In genomic region chr4:25104561-25104960, GRCh38 we compare ENCODE assay signal across 29 cellular contexts.
"Had no signal": no experiment of that assay in that cellular context is flagged by ENCODE, and none has a peak within 500 bp of the region (broad histone marks: within the 10 kb centered on the region; RNA-seq: fewer than 3 reads in every experiment).

No MANE protein-coding gene starts in this region.

- H3K4me3 ChIP-seq: adrenal gland, body of pancreas, colonic mucosa, dorsolateral prefrontal cortex, lower lobe of right lung, skin epidermis, thoracic aorta had no signal

- H3K36me3 Mint-ChIP-seq: stimulated activated effector memory CD8-positive, alpha-beta T cell treated with anti-CD3 and anti-CD28 coated beads, Interleukin-12 subunit alpha, Interleukin-12 subunit beta, amount 100 ng/mL, for 72 hours had no signal

- H3K9me3 ChIP-seq: adrenal gland, body of pancreas, colonic mucosa, lower lobe of right lung, thoracic aorta had no signal

- H3K27me3 ChIP-seq: body of pancreas, colonic mucosa, dorsolateral prefrontal cortex had no signal

- DNase-seq: activated CD4-positive, alpha-beta T cell treated with anti-CD3 and anti-CD28 coated beads for 4 hours; activated CD4-positive, alpha-beta T cell treated with anti-CD3 and anti-CD28 coated beads, Interleukin-2, amount 50 U/mL, for 4 hours; activated effector memory CD4-positive, alpha-beta T cell treated with anti-CD3 and anti-CD28 coated beads, Interleukin-2, amount 50 U/mL, for 16 hours; activated naive CD4-positive, alpha-beta T cell treated with anti-CD3 and anti-CD28 coated beads for 36 hours; activated naive CD8-positive, alpha-beta T cell treated with anti-CD3 and anti-CD28 coated beads for 36 hours; activated T-cell treated with anti-CD3 and anti-CD28 coated beads for 4 hours; adrenal gland; aorta; body of pancreas; cerebellar nuclear complex; colonic mucosa; dorsolateral prefrontal cortex; effector memory CD8-positive, alpha-beta T cell; foreskin fibroblast; hypothalamus; immature natural killer cell; lower lobe of right lung; mesenchymal stem cell; naive thymus-derived CD8-positive, alpha-beta T cell; stimulated activated CD4-positive, alpha-beta T cell treated with anti-CD3 and anti-CD28 coated beads, Interleukin-4, amount 100 ng/mL, for 24 hours; trophoblast cell had no signal

- H3K4me1 ChIP-seq: colonic mucosa, lower lobe of right lung had no signal

- H3K4me1 Mint-ChIP-seq: activated naive CD8-positive, alpha-beta T cell treated with anti-CD3 and anti-CD28 coated beads for 36 hours; immature natural killer cell; naive thymus-derived CD8-positive, alpha-beta T cell; stimulated activated effector memory CD8-positive, alpha-beta T cell treated with anti-CD3 and anti-CD28 coated beads, Interleukin-12 subunit alpha, Interleukin-12 subunit beta, amount 100 ng/mL, for 72 hours had no signal

- H3K27ac ChIP-seq: adrenal gland, body of pancreas, colonic mucosa, dorsolateral prefrontal cortex, lower lobe of right lung, skin epidermis, thoracic aorta, VCaP had no signal

- H3K4me3 Mint-ChIP-seq: activated naive CD4-positive, alpha-beta T cell treated with anti-CD3 and anti-CD28 coated beads for 36 hours; activated naive CD8-positive, alpha-beta T cell treated with anti-CD3 and anti-CD28 coated beads for 36 hours; activated T-helper 1 cell treated with anti-CD3 and anti-CD28 coated beads, Interleukin-12 subunit alpha, Interleukin-12 subunit beta, Interleukin-2, Interleukin-4 antibody, amounts not matched to agents 30 ng/mL and 10 ng/mL and 1 ng/mL, durations not matched to agents 14 hours and 24 hours and 36 hours; effector memory CD8-positive, alpha-beta T cell; immature natural killer cell; naive thymus-derived CD8-positive, alpha-beta T cell; stimulated activated effector memory CD8-positive, alpha-beta T cell treated with anti-CD3 and anti-CD28 coated beads, Interleukin-12 subunit alpha, Interleukin-12 subunit beta, amount 100 ng/mL, for 72 hours; stimulated activated naive CD8-positive, alpha-beta T cell treated with anti-CD3 and anti-CD28 coated beads, Interleukin-15, Interleukin-2, amounts not matched to agents 100 ng/mL and 50 ng/mL, for 24 hours had no signal

- H3K27me3 Mint-ChIP-seq: activated naive CD8-positive, alpha-beta T cell treated with anti-CD3 and anti-CD28 coated beads for 36 hours had no signal

- H3K36me3 ChIP-seq: adrenal gland, colonic mucosa, lower lobe of right lung, thoracic aorta had no signal

- ATAC-seq: body of pancreas; effector memory CD8-positive, alpha-beta T cell; left lobe of liver; lower lobe of right lung; naive thymus-derived CD8-positive, alpha-beta T cell; sciatic nerve; stimulated activated effector memory CD8-positive, alpha-beta T cell treated with anti-CD3 and anti-CD28 coated beads, Interleukin-12 subunit alpha, Interleukin-12 subunit beta, amount 100 ng/mL, for 72 hours had no signal
